24 cellular contexts compared by ENCODE assay signal in genomic region chr22:44893731-44894080, GRCh38.
"Had no signal": no experiment of that assay in that cellular context is flagged by ENCODE, and none has a peak within 500 bp of the region (broad histone marks: within the 10 kb centered on the region; RNA-seq: fewer than 3 reads in every experiment).

No MANE protein-coding gene starts in this region.

- H3K9me3 ChIP-seq: adrenal gland, body of pancreas, gastroesophageal sphincter, pancreas, prostate gland, upper lobe of right lung had no signal

- H3K4me3 ChIP-seq: adrenal gland, body of pancreas, gastroesophageal sphincter, hepatocyte, lung, pancreas, prostate gland, skin epidermis, upper lobe of right lung had no signal

- H3K27me3 ChIP-seq: adrenal gland, body of pancreas, gastroesophageal sphincter, hepatocyte, pancreas had no signal

- H3K27ac ChIP-seq: adrenal gland, body of pancreas, gastroesophageal sphincter, hepatocyte, pancreas, prostate gland, skin epidermis, upper lobe of right lung had no signal

- H3K4me1 ChIP-seq: adrenal gland, body of pancreas, gastroesophageal sphincter, pancreas, prostate gland, upper lobe of right lung had no signal

- DNase-seq: activated CD8-positive, alpha-beta T cell treated with anti-CD3 and anti-CD28 coated beads, Interleukin-2, amount 10 ng/mL, durations not matched to agents 7 days and 5 days; activated effector memory CD4-positive, alpha-beta T cell treated with anti-CD3 and anti-CD28 coated beads, Interleukin-2, amount 50 U/mL, for 16 hours; activated naive CD4-positive, alpha-beta T cell treated with anti-CD3 and anti-CD28 coated beads for 36 hours; activated naive CD8-positive, alpha-beta T cell treated with anti-CD3 and anti-CD28 coated beads for 36 hours; activated T-cell treated with anti-CD3 and anti-CD28 coated beads, Interleukin-2, amount 50 U/mL, for 1 hour; adrenal gland; body of pancreas; effector memory CD4-positive, alpha-beta T cell; erythroblast; mesendoderm; pancreas; retina; stimulated activated CD4-positive, alpha-beta T cell treated with anti-CD3 and anti-CD28 coated beads, Interleukin-4, amount 100 ng/mL, for 24 hours; T-helper 2 cell had no signal

- H3K36me3 ChIP-seq: adrenal gland, gastroesophageal sphincter, pancreas, prostate gland, upper lobe of right lung had no signal

- FAIRE-seq: colon, pancreas had no signal

- ATAC-seq: activated CD8-positive, alpha-beta T cell treated with anti-CD3 and anti-CD28 coated beads, Interleukin-2, amount 10 ng/mL, durations not matched to agents 7 days and 5 days; body of pancreas; gastroesophageal sphincter; natural killer cell treated with Interleukin-12 subunit alpha and Interleukin-12 subunit beta and Interleukin-15 and Interleukin-18, amount 100 ng/mL, for 72 hours; pancreas; sciatic nerve; stimulated activated effector memory CD8-positive, alpha-beta T cell treated with anti-CD3 and anti-CD28 coated beads, Interleukin-12 subunit alpha, Interleukin-12 subunit beta, amount 100 ng/mL, for 72 hours; upper lobe of right lung had no signal
